ENCODE assay signal across 20 cellular contexts in genomic region chr6:20331625-20332024, GRCh38.
"Had no signal": no experiment of that assay in that cellular context is flagged by ENCODE, and none has a peak within 500 bp of the region (broad histone marks: within the 10 kb centered on the region; RNA-seq: fewer than 3 reads in every experiment).

No MANE protein-coding gene starts in this region.

- H3K27me3 ChIP-seq: gastrocnemius medialis had no signal

- H3K9me3 ChIP-seq: colonic mucosa, esophagus squamous epithelium, gastrocnemius medialis, heart right ventricle, left lung, lower lobe of right lung, mucosa of descending colon had no signal

- ATAC-seq: effector memory CD8-positive, alpha-beta T cell; esophagus mucosa; left cardiac atrium; left lung; lower lobe of right lung; mucosa of descending colon had no signal

- DNase-seq: colonic mucosa; cortex of kidney; effector CD8-positive, alpha-beta T cell; effector memory CD8-positive, alpha-beta T cell; endodermal cell; erythroblast; esophagus squamous epithelium; foreskin fibroblast; foreskin melanocyte; gastrocnemius medialis; glutamatergic neuron; heart right ventricle; hippocampal formation; left cardiac atrium; left lung; lower lobe of right lung; mesenchymal stem cell; mucosa of descending colon had no signal

- H3K4me1 ChIP-seq: colonic mucosa, left lung, lower lobe of right lung had no signal

- H3K27ac ChIP-seq: colonic mucosa, epithelial cell of prostate, esophagus squamous epithelium, left lung, lower lobe of right lung had no signal

- H3K4me3 ChIP-seq: colonic mucosa, esophagus squamous epithelium, gastrocnemius medialis, heart right ventricle, left lung, lower lobe of right lung, mucosa of descending colon had no signal

- H3K36me3 ChIP-seq: colonic mucosa, esophagus squamous epithelium, gastrocnemius medialis, heart right ventricle, left lung, lower lobe of right lung had no signal
